In the genomic region with DNA sequence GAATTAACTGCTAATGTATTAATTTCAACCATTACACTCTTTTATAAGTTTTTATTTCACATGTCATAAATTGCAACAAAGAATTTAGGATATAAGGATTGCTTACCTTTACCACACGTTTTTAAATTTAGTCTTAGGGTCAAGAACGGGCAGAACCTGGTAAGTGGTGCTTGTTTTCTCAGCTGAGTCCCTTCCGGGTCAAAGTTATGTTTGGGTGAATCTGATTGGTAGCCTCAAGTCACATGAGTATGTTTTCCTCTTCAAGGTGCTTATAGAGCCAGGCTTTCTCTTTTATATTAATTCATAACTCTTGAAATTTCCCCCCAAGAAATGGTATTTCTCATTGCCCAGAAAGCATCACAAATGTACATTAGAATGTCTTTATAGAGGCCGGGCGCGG, we compare ENCODE assay signal across 16 cellular contexts.
DNase-seq lines count a peak whose midpoint lies in the region; ATAC-seq and TF ChIP-seq lines count a peak whose summit lies in the region.
"Had no signal": no experiment of that assay in that cellular context is flagged by ENCODE, and none has a peak within 500 bp of the region (broad histone marks: within the 10 kb centered on the region; RNA-seq: fewer than 3 reads in every experiment).

No MANE protein-coding gene starts in this region.

- no TSS peak for BruUV-seq in PC-9 (replicated peaks; lab: Mats Ljungman, UMichigan)

- TF ChIP-seq CTCF in PC-9 (conservative IDR thresholded peaks at IDR 0.05): no peak
- no peak for TF ChIP-seq CTCF in testis (IDR thresholded peaks at IDR 0.05)
- TF ChIP-seq CTCF in hepatocyte (IDR thresholded peaks at IDR 0.05; ENCODE audit: poor library complexity): no peak

- H3K27ac ChIP-seq in PC-9 (no peak overlapping the region), testis (no peak overlapping the region), hepatocyte (no peak overlapping the region)
- H3K27ac ChIP-seq: BLaER1 had no signal

- 76 to 81% methylated on average over 6 of the region's 6 CpGs for WGBS in testis, 2 donors
- 90% methylated on average over 6 of the region's 6 CpGs for WGBS in hepatocyte (ENCODE audit: low lambda C conversion rate, missing lambda C conversion rate)

- intact Hi-C loops in PC-9 (cut with micrococcal nuclease; ENCODE audit: unreplicated experiment) (no loop called here), testis (cut with DNase I; ENCODE audit: low total_unique reads) (no loop called here)

- peak overlapping the region; percentile 80 for H2AFZ ChIP-seq in PC-9
- H2AFZ ChIP-seq in hepatocyte: no peak overlapping the region

- H4K20me1 ChIP-seq in PC-9 (ENCODE audit: insufficient read depth) (no peaks in the 10 kb centered on the region), hepatocyte (ENCODE audit: insufficient read depth, poor library complexity, severe bottlenecking) (no peaks in the 10 kb centered on the region)
- H4K20me1 ChIP-seq: BLaER1 had no signal

- H3K36me3 ChIP-seq in PC-9 (ENCODE audit: low read depth) (no peaks in the 10 kb centered on the region), testis (ENCODE audit: low read depth, missing control alignments) (no peaks in the 10 kb centered on the region), hepatocyte (replicated peaks; ENCODE audit: insufficient read depth, low read depth) (no peaks in the 10 kb centered on the region)
- H3K36me3 ChIP-seq: BLaER1 had no signal

- DNase-seq in H4 (ENCODE audit: low spot score) (peak; percentile 23), HT1080 (ENCODE audit: low read depth) (peak; percentile 15), PC-9 (no peak), testis (peak; percentile 57), AG08395 (ENCODE audit: low spot score) (no peak), hepatocyte (ENCODE audit: low spot score) (no peak)
- DNase-seq: AML-193; Caco-2; CD8-positive, alpha-beta memory T cell; DND-41; GF-D8; H7; IMR-90; KBM-7 had no signal

- H3K27me3 ChIP-seq in PC-9 (ENCODE audit: insufficient read depth, low read depth) (no peaks in the 10 kb centered on the region; the same call in 1 of the 2 replicates), testis (no peaks in the 10 kb centered on the region), hepatocyte (no peaks in the 10 kb centered on the region)
- H3K27me3 ChIP-seq: BLaER1 had no signal

- H3K9me2 ChIP-seq in PC-9 (ENCODE audit: insufficient read depth) (no peaks in the 10 kb centered on the region), hepatocyte (replicated peaks; ENCODE audit: insufficient read depth) (no peaks in the 10 kb centered on the region)

- CTCF ChIA-PET in PC-9 (lab: Charles Lee): no interaction called here

- no peaks in the 10 kb centered on the region for H3K79me2 ChIP-seq in PC-9 (ENCODE audit: low read depth)
- no peaks in the 10 kb centered on the region for H3K79me2 ChIP-seq in hepatocyte

- peak overlapping the region; percentile 50 for H3K4me3 ChIP-seq in PC-9
- peak overlapping the region; percentile 39 to 41 for H3K4me3 ChIP-seq in testis
- no peak overlapping the region for H3K4me3 ChIP-seq in hepatocyte
- H3K4me3 ChIP-seq: BLaER1 had no signal

- H3K4me1 ChIP-seq in PC-9 (replicated peaks; ENCODE audit: insufficient read depth) (no peaks in the 10 kb centered on the region), testis (no peaks in the 10 kb centered on the region), hepatocyte (ENCODE audit: insufficient read depth) (no peaks in the 10 kb centered on the region)
- H3K4me1 ChIP-seq: Caco-2 had no signal

- H3F3A ChIP-seq in PC-9 (ENCODE audit: insufficient read depth, low read depth): no peaks in the 10 kb centered on the region

- no peaks in the 10 kb centered on the region for H3K9me3 ChIP-seq in PC-9 (ENCODE audit: insufficient read depth, low read depth)
- no peaks in the 10 kb centered on the region for H3K9me3 ChIP-seq in testis
- no peaks in the 10 kb centered on the region for H3K9me3 ChIP-seq in hepatocyte (ENCODE audit: low read depth)
- H3K9me3 ChIP-seq: Caco-2 had no signal

- ATAC-seq in HG03457 (IDR thresholded peaks at IDR 0.05; ENCODE audit: unreplicated experiment): no peak

- H3K4me2 ChIP-seq in PC-9 (peak overlapping the region; percentile 58), hepatocyte (no peak overlapping the region)

- POLR2A ChIA-PET in PC-9 (lab: Charles Lee; ENCODE audit: unreplicated experiment): no interaction called here

- TF ChIP-seq POLR2A in testis (IDR thresholded peaks at IDR 0.05): no peak

Comparison
In these comparisons a context has a peak if more than half of its experiments do, and no peak if none do; other contexts are left out.
1. DNase-seq: peak in H4 (single experiment), HT1080 (single experiment) and testis (single experiment); none in PC-9 (0 of 2), AG08395 (single experiment) and hepatocyte (single experiment).